13 cellular contexts compared by ENCODE assay signal in the genomic region with DNA sequence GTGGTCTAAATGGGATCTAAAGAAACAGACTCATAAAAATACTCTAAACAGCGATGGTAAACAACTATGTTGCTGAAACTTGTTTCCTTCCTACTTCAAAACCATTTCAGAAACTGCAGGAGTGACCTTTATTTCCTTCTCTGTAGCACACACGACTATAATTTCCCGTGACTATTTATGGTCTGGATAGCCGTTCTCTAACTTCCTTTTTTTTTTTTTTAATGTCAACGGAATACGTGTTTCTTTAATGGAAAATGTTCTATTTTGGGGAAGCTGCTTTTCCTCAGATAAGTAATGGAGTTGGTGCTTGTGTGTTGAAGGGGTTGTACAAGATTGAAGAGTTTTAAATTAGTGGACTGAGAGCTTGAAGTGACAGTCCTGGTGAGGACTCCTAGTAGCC.
DNase-seq lines count a peak whose midpoint lies in the region; ATAC-seq and TF ChIP-seq lines count a peak whose summit lies in the region.
"Had no signal": no experiment of that assay in that cellular context is flagged by ENCODE, and none has a peak within 500 bp of the region (broad histone marks: within the 10 kb centered on the region; RNA-seq: fewer than 3 reads in every experiment).

No MANE protein-coding gene starts in this region.

- peak overlapping the region; percentile 44 for H3K4me3 ChIP-seq in BLaER1

- H3K9me3 ChIP-seq in BLaER1, result peaks cover 16% of the 10 kb centered on the region; the same call in 1 of the 2 replicates

- H3K27ac ChIP-seq in BLaER1, result peak overlapping the region; percentile 84

- H3K4me2 ChIP-seq in BLaER1, result peak overlapping the region; percentile 83

- peaks cover 64% of the 10 kb centered on the region for H3K4me1 ChIP-seq in BLaER1

- no peaks in the 10 kb centered on the region for H4K20me1 ChIP-seq in BLaER1

- in situ Hi-C loops in GM13976 (cut with MboI; ENCODE audit: low sequenced_read_pairs, unreplicated experiment), result no loop called here

- H3K27me3 Mint-ChIP-seq in nephron progenitor cell (ENCODE audit: low read depth, poor library complexity), result peaks cover 3% of the 10 kb centered on the region
- H3K27me3 Mint-ChIP-seq: central memory CD8-positive, alpha-beta T cell; IgD-negative memory B cell had no signal

- no peaks in the 10 kb centered on the region for H3K9me3 Mint-ChIP-seq in nephron progenitor cell
- H3K9me3 Mint-ChIP-seq: activated T-cell treated with anti-CD3 and anti-CD28 coated beads, Interleukin-2, amount 50 U/mL, for 4 hours; central memory CD8-positive, alpha-beta T cell; IgD-negative memory B cell; stimulated activated effector memory CD8-positive, alpha-beta T cell treated with anti-CD3 and anti-CD28 coated beads, Interleukin-12 subunit alpha, Interleukin-12 subunit beta, amount 100 ng/mL, for 72 hours had no signal

- peak overlapping the region; percentile 77 for H3K27ac Mint-ChIP-seq in nephron progenitor cell
- H3K27ac Mint-ChIP-seq: IgD-negative memory B cell; stimulated activated effector memory CD8-positive, alpha-beta T cell treated with anti-CD3 and anti-CD28 coated beads, Interleukin-12 subunit alpha, Interleukin-12 subunit beta, amount 100 ng/mL, for 72 hours had no signal

- ATAC-seq in GM18520 (IDR thresholded peaks at IDR 0.05; ENCODE audit: unreplicated experiment), result no peak
- ATAC-seq: activated T-cell treated with anti-CD3 and anti-CD28 coated beads, Interleukin-2, amount 50 U/mL, for 4 hours; stimulated activated effector memory CD8-positive, alpha-beta T cell treated with anti-CD3 and anti-CD28 coated beads, Interleukin-12 subunit alpha, Interleukin-12 subunit beta, amount 100 ng/mL, for 72 hours had no signal

- no peak overlapping the region for H3K4me3 Mint-ChIP-seq in nephron progenitor cell
- H3K4me3 Mint-ChIP-seq: activated T-cell treated with anti-CD3 and anti-CD28 coated beads, Interleukin-2, amount 50 U/mL, for 4 hours; central memory CD8-positive, alpha-beta T cell; IgD-negative memory B cell; stimulated activated effector memory CD8-positive, alpha-beta T cell treated with anti-CD3 and anti-CD28 coated beads, Interleukin-12 subunit alpha, Interleukin-12 subunit beta, amount 100 ng/mL, for 72 hours had no signal

- peaks cover 34% of the 10 kb centered on the region for H3K36me3 Mint-ChIP-seq in nephron progenitor cell (ENCODE audit: low read depth)
- H3K36me3 Mint-ChIP-seq: stimulated activated effector memory CD8-positive, alpha-beta T cell treated with anti-CD3 and anti-CD28 coated beads, Interleukin-12 subunit alpha, Interleukin-12 subunit beta, amount 100 ng/mL, for 72 hours had no signal

- no peaks in the 10 kb centered on the region for H3K27me3 ChIP-seq in BLaER1

- TF ChIP-seq CTCF in nephron progenitor cell (IDR thresholded peaks at IDR 0.05) (no peak), GM13976 (IDR thresholded peaks at IDR 0.05; ENCODE audit: borderline replicate concordance, control extremely low read depth, extremely low read depth, insufficient read depth, missing control alignments) (no peak), GM20000 (IDR thresholded peaks at IDR 0.05; ENCODE audit: extremely low read depth, missing control alignments) (no peak)

- H3K4me1 Mint-ChIP-seq in nephron progenitor cell, result peaks cover 9% of the 10 kb centered on the region
- H3K4me1 Mint-ChIP-seq: central memory CD8-positive, alpha-beta T cell; stimulated activated effector memory CD8-positive, alpha-beta T cell treated with anti-CD3 and anti-CD28 coated beads, Interleukin-12 subunit alpha, Interleukin-12 subunit beta, amount 100 ng/mL, for 72 hours had no signal

- peaks cover 30% of the 10 kb centered on the region for H3K36me3 ChIP-seq in BLaER1

- H3K9ac ChIP-seq in BLaER1, result peak overlapping the region; percentile 72

- DNase-seq in NOMO-1 (lab: John Stamatoyannopoulos, UW; ENCODE audit: unreplicated experiment in 2 of 2), result peak; percentile 61 to 94
- peak; percentile 63 to 73 for DNase-seq in dermis microvascular lymphatic vessel endothelial cell (ENCODE audit: low read depth in 2 of 2)
- no peak for DNase-seq in nephron progenitor cell
- DNase-seq in kidney tubule cell (ENCODE audit: low spot score), result no peak
- DNase-seq in GM13976 (ENCODE audit: low spot score), result no peak
- DNase-seq in GM20000 (ENCODE audit: low spot score), result no peak
- DNase-seq: activated T-cell treated with anti-CD3 and anti-CD28 coated beads, Interleukin-2, amount 50 U/mL, for 4 hours; glutamatergic neuron had no signal

Comparison
In these comparisons a context has a peak if more than half of its experiments do, and no peak if none do; other contexts are left out.
1. DNase-seq: peak in NOMO-1 (2 of 2) and dermis microvascular lymphatic vessel endothelial cell (2 of 2); none in nephron progenitor cell (single experiment), kidney tubule cell (single experiment), GM13976 (single experiment) and GM20000 (single experiment).